20 cellular contexts compared by ENCODE assay signal in the genomic region with DNA sequence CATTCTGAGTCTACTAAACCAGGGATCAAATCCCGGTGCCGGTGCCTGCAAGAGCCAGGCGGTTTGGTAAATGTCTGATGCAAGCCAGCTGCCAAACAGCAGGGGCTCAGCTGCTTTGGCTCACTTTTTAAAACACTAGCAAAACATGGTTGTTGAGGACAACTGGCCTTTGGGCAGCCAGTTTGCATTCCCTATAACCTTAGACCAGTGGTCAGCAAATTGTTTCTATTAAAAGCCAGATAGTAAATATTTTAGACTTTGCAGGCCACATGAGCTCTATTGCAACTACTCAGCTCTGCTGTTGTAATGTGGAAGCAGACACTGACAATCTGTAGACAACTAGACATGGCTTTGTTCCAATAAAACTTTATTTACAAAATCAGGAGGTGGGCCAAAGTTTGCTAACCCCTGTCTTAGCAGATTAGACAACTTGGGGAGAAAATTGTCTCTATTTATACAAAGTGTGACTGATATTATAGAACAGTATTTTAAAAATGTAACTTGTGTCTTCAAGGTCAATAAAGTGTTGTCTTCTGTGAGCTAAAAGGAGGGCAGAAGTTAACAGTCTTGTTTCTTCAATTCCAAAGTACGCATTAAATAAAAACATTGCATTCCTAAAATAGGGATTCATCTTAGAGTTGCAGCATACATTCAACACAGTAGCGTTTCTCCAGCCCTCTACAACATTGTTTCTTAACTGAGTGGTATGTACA.
DNase-seq lines count a peak whose midpoint lies in the region; ATAC-seq, FAIRE-seq and TF ChIP-seq lines count a peak whose summit lies in the region.
"Had no signal": no experiment of that assay in that cellular context is flagged by ENCODE, and none has a peak within 500 bp of the region (broad histone marks: within the 10 kb centered on the region; RNA-seq: fewer than 3 reads in every experiment).

No MANE protein-coding gene starts in this region.

- TF ChIP-seq POLR2A in body of pancreas (IDR thresholded peaks at IDR 0.05) = no peak

- intact Hi-C loops in body of pancreas (cut with DNase I) (no loop called here), kidney (cut with DNase I) (no loop called here)

- H3K27me3 ChIP-seq in body of pancreas (no peaks in the 10 kb centered on the region), skeletal muscle tissue (ENCODE audit: control insufficient read depth in 3 of 3, insufficient read depth in 3 of 3, low read length in 3 of 3) (no peaks in the 10 kb centered on the region), endodermal cell (ENCODE audit: control insufficient read depth, insufficient read depth, low read length, poor library complexity, severe bottlenecking) (no peaks in the 10 kb centered on the region)

- peak; percentile 35 for ATAC-seq in body of pancreas
- ATAC-seq: activated naive CD8-positive, alpha-beta T cell treated with anti-CD3 and anti-CD28 coated beads, Interleukin-2, amount 50 U/mL, for 24 hours; left cardiac atrium; Right ventricle myocardium inferior; WTC11 had no signal

- no peak overlapping the region for H3K27ac Mint-ChIP-seq in endodermal cell
- H3K27ac Mint-ChIP-seq: activated naive CD8-positive, alpha-beta T cell treated with anti-CD3 and anti-CD28 coated beads, Interleukin-2, amount 50 U/mL, for 24 hours; T-helper 1 cell treated with Interleukin-12 subunit alpha and Interleukin-12 subunit beta and Interleukin-4 antibody, amounts not matched to agents 30 μg/mL and 1 μg/mL, for 36 hours; WTC11 had no signal

- no peaks in the 10 kb centered on the region for H3K9me3 Mint-ChIP-seq in endodermal cell
- H3K9me3 Mint-ChIP-seq: activated naive CD8-positive, alpha-beta T cell treated with anti-CD3 and anti-CD28 coated beads, Interleukin-2, amount 50 U/mL, for 24 hours; T-helper 1 cell treated with Interleukin-12 subunit alpha and Interleukin-12 subunit beta and Interleukin-4 antibody, amounts not matched to agents 30 μg/mL and 1 μg/mL, for 36 hours; WTC11 had no signal

- H3K4me1 ChIP-seq in body of pancreas = no peaks in the 10 kb centered on the region
- no peaks in the 10 kb centered on the region for H3K4me1 ChIP-seq in kidney (ENCODE audit: control insufficient read depth in 1 of 2, insufficient read depth in 1 of 2, low read depth in 1 of 2, low read length in 2 of 2)
- H3K4me1 ChIP-seq in skeletal muscle tissue (ENCODE audit: control insufficient read depth in 3 of 3, insufficient read depth in 3 of 3, low read length in 3 of 3) = peaks cover 36 to 45% (median 37%) of the 10 kb centered on the region in 3 donors
- no peaks in the 10 kb centered on the region for H3K4me1 ChIP-seq in endodermal cell (ENCODE audit: control insufficient read depth, insufficient read depth, low read length)

- H3K27ac ChIP-seq in body of pancreas (no peak overlapping the region), kidney (ENCODE audit: low read depth in 2 of 2, low read length in 2 of 2) (no peak overlapping the region), skeletal muscle tissue (ENCODE audit: low read depth, low read length) (peak overlapping the region; percentile 41), substantia nigra (ENCODE audit: low read depth, low read length, poor library complexity, severe bottlenecking) (no peak overlapping the region), endodermal cell (ENCODE audit: low read depth, low read length) (no peak overlapping the region)

- H3K4me3 Mint-ChIP-seq in endodermal cell = no peak overlapping the region
- H3K4me3 Mint-ChIP-seq: activated naive CD8-positive, alpha-beta T cell treated with anti-CD3 and anti-CD28 coated beads, Interleukin-2, amount 50 U/mL, for 24 hours; T-helper 1 cell treated with Interleukin-12 subunit alpha and Interleukin-12 subunit beta and Interleukin-4 antibody, amounts not matched to agents 30 μg/mL and 1 μg/mL, for 36 hours; WTC11 had no signal

- peaks cover 16% of the 10 kb centered on the region for H3K36me3 Mint-ChIP-seq in endodermal cell (ENCODE audit: low read depth)
- H3K36me3 Mint-ChIP-seq: WTC11 had no signal

- DNase-seq in ELR (ENCODE audit: low read depth) = peak; percentile 3
- DNase-seq in body of pancreas = no peak
- DNase-seq in kidney = peak; percentile 75
- no peak for DNase-seq in substantia nigra (lab: John Stamatoyannopoulos, UW)
- no peak for DNase-seq in NOMO-1 (lab: John Stamatoyannopoulos, UW; ENCODE audit: unreplicated experiment in 2 of 2)
- no peak for DNase-seq in endodermal cell
- no peak for DNase-seq in NCI-H1105 (lab: John Stamatoyannopoulos, UW)
- DNase-seq: activated CD8-positive, alpha-beta memory T cell treated with anti-CD3 and anti-CD28 coated beads for 24 hours; activated naive CD8-positive, alpha-beta T cell treated with anti-CD3 and anti-CD28 coated beads, Interleukin-2, amount 50 U/mL, for 24 hours; AML-193; Karpas-422; left cardiac atrium; NCI-H1436 treated with DMSO at 0.1 percent for 48 hours; NCI-H345 had no signal

- no peak for FAIRE-seq in kidney (lab: Jason Lieb, UNC)
- FAIRE-seq: H1 had no signal

- H3K9ac ChIP-seq in kidney (ENCODE audit: low read length in 2 of 2) (no peak overlapping the region), skeletal muscle tissue (ENCODE audit: low read depth in 1 of 3, low read length in 3 of 3) (no peak overlapping the region), endodermal cell (ENCODE audit: extremely low read depth, low read length, poor library complexity, severe bottlenecking) (no peak overlapping the region)

- no peaks in the 10 kb centered on the region for H3K36me3 ChIP-seq in body of pancreas (replicated peaks in 1 of 2; ENCODE audit: insufficient read depth in 1 of 2, low read depth in 2 of 2)
- H3K36me3 ChIP-seq in kidney (ENCODE audit: control insufficient read depth in 1 of 2, insufficient read depth in 2 of 2, low read length in 2 of 2) = no peaks in the 10 kb centered on the region
- peaks cover 0 to 7% (median 4%) of the 10 kb centered on the region in 3 donors for H3K36me3 ChIP-seq in skeletal muscle tissue (ENCODE audit: control insufficient read depth in 3 of 3, insufficient read depth in 3 of 3, low read length in 3 of 3)
- peaks cover 42% of the 10 kb centered on the region for H3K36me3 ChIP-seq in endodermal cell (ENCODE audit: control insufficient read depth, insufficient read depth, low read length)

- no peak for TF ChIP-seq CTCF in body of pancreas (IDR thresholded peaks at IDR 0.05)
- TF ChIP-seq CTCF in kidney (IDR thresholded peaks at IDR 0.05; ENCODE audit: borderline replicate concordance, extremely low read depth, insufficient read depth) = no peak
- no peak for TF ChIP-seq CTCF in endodermal cell (conservative IDR thresholded peaks at IDR 0.05)

- no peaks in the 10 kb centered on the region for H3K4me1 Mint-ChIP-seq in endodermal cell
- H3K4me1 Mint-ChIP-seq: activated naive CD8-positive, alpha-beta T cell treated with anti-CD3 and anti-CD28 coated beads, Interleukin-2, amount 50 U/mL, for 24 hours had no signal

- H3K9me3 ChIP-seq in body of pancreas = no peaks in the 10 kb centered on the region
- H3K9me3 ChIP-seq in kidney (ENCODE audit: control insufficient read depth in 1 of 2, low read length in 2 of 2) = no peaks in the 10 kb centered on the region
- no peaks in the 10 kb centered on the region for H3K9me3 ChIP-seq in skeletal muscle tissue (ENCODE audit: control insufficient read depth in 3 of 3, low read length in 3 of 3)
- no peaks in the 10 kb centered on the region for H3K9me3 ChIP-seq in endodermal cell (ENCODE audit: control insufficient read depth, low read length)

- H3K4me3 ChIP-seq in body of pancreas (no peak overlapping the region), kidney (ENCODE audit: low read length in 2 of 2) (no peak overlapping the region), skeletal muscle tissue (ENCODE audit: low read length in 3 of 3) (no peak overlapping the region), endodermal cell (ENCODE audit: low read length) (no peak overlapping the region)
- H3K4me3 ChIP-seq: coronary artery had no signal

- 77 to 97% methylated on average over 3 to 5 of the region's 5 CpGs for WGBS in body of pancreas, 2 donors
- 82 to 87% methylated on average over 5 of the region's 5 CpGs for WGBS in endodermal cell (ENCODE audit: insufficient coverage in 1 of 2, insufficient read length in 1 of 2), 2 experiments

- H3K27me3 Mint-ChIP-seq in endodermal cell (ENCODE audit: insufficient read depth) = no peaks in the 10 kb centered on the region
- H3K27me3 Mint-ChIP-seq: activated naive CD8-positive, alpha-beta T cell treated with anti-CD3 and anti-CD28 coated beads, Interleukin-2, amount 50 U/mL, for 24 hours had no signal

Comparison
In these comparisons a context has a peak if more than half of its experiments do, and no peak if none do; other contexts are left out.
1. DNase-seq: peak in ELR (single experiment) and kidney (single experiment); none in body of pancreas (0 of 4), substantia nigra (0 of 49), NOMO-1 (0 of 2), endodermal cell (single experiment) and NCI-H1105 (single experiment).